Comparison of ENCODE assay signal across 25 cellular contexts in genomic region chr6:3871511-3871910, GRCh38. TPM values are rescaled to one million over a fixed set of nuclear protein-coding genes. Genes with fewer than 3 reads are reported as not detected.
DNase-seq lines count a peak whose midpoint lies in the region; ATAC-seq, FAIRE-seq and TF ChIP-seq lines count a peak whose summit lies in the region.
"Had no signal": no experiment of that assay in that cellular context is flagged by ENCODE, and none has a peak within 500 bp of the region (broad histone marks: within the 10 kb centered on the region; RNA-seq: fewer than 3 reads in every experiment).

No MANE protein-coding gene starts in this region.

- ATAC-seq in A549: no peak
- ATAC-seq in right lobe of liver: peak; percentile 3 to 58 (median 22)
- no peak for ATAC-seq in foreskin keratinocyte
- ATAC-seq in HG02678 (IDR thresholded peaks at IDR 0.05; ENCODE audit: unreplicated experiment): no peak
- ATAC-seq: GM23338, HCT116, K562 had no signal

- TF ChIP-seq RAD21 in A549 (conservative IDR thresholded peaks at IDR 0.05 in 1 of 2, IDR thresholded peaks at IDR 0.05 in 1 of 2): no peak

- intact Hi-C loops in right lobe of liver (cut with DNase I): no loop called here

- CTCF ChIA-PET in A549 (lab: Yijun Ruan, JAX): interaction anchor here (0.6 to 1.3 kb wide), 4 partner anchors 23 to 565 kb away, joined by 3 read pairs; no protein-coding TSS in a partner anchor

- H3K27me3 ChIP-seq in WERI-Rb-1 (ENCODE audit: insufficient read depth, low read depth, severe bottlenecking): no peaks in the 10 kb centered on the region
- no peaks in the 10 kb centered on the region for H3K27me3 ChIP-seq in right lobe of liver
- no peaks in the 10 kb centered on the region for H3K27me3 ChIP-seq in foreskin keratinocyte

- no peak for FAIRE-seq in A549 (lab: Jason Lieb, UNC)
- FAIRE-seq: G401.6, GM12892, GM18507, H54, K562 had no signal

- no peaks in the 10 kb centered on the region for H3K9me3 ChIP-seq in A549
- H3K9me3 ChIP-seq in WERI-Rb-1 (ENCODE audit: severe bottlenecking): no peaks in the 10 kb centered on the region
- H3K9me3 ChIP-seq in right lobe of liver: no peaks in the 10 kb centered on the region
- H3K9me3 ChIP-seq: BE2C had no signal

- peaks cover 31% of the 10 kb centered on the region for H3K4me1 ChIP-seq in A549
- H3K4me1 ChIP-seq in right lobe of liver: peaks cover 0 to 47% (median 23%) of the 10 kb centered on the region in 4 donors
- peaks cover 8% of the 10 kb centered on the region for H3K4me1 ChIP-seq in foreskin keratinocyte
- H3K4me1 ChIP-seq: BE2C had no signal

- DNase-seq in A549 (ENCODE audit: low read depth in 1 of 2, low spot score in 1 of 2): no peak
- peak; percentile 2 for DNase-seq in WERI-Rb-1
- DNase-seq in islet precursor cell: peak; percentile 1
- DNase-seq in right lobe of liver: no peak
- no peak for DNase-seq in foreskin keratinocyte
- no peak for DNase-seq in HCEC 1CT
- DNase-seq: ACHN; BE2C; C1 segment of cervical spinal cord; CD4-positive, CD25-positive, alpha-beta regulatory T cell; CD8-positive, alpha-beta memory T cell; COR-L47; DMS 273 treated with DMSO at 0.1 percent for 48 hours; HFFc6; IMR-90 had no signal

- no peak for TF ChIP-seq EP300 in A549 (IDR thresholded peaks at IDR 0.05)

- POLR2A ChIA-PET in A549 (lab: Yijun Ruan, JAX): no interaction called here

- no peak overlapping the region for H3K4me2 ChIP-seq in A549
- H3K4me2 ChIP-seq: GM23338 had no signal

- peak overlapping the region; percentile 86 to 96; a peak in 5 of 6 replicates for H3K27ac ChIP-seq in A549
- H3K27ac ChIP-seq in WERI-Rb-1: no peak overlapping the region
- peak overlapping the region; percentile 48 to 86 (median 74) for H3K27ac ChIP-seq in right lobe of liver
- H3K27ac ChIP-seq in foreskin keratinocyte: no peak overlapping the region
- H3K27ac ChIP-seq: HL-60 had no signal

- TF ChIP-seq POLR2A in A549 (IDR thresholded peaks at IDR 0.05; ENCODE audit: low read length): no peak
- no peak for TF ChIP-seq POLR2A in right lobe of liver (IDR thresholded peaks at IDR 0.05)

- H3K4me3 ChIP-seq in A549 (no peak overlapping the region), WERI-Rb-1 (ENCODE audit: low read depth, low read length) (no peak overlapping the region), right lobe of liver (no peak overlapping the region)
- H3K4me3 ChIP-seq: GM23338, K562 had no signal

- H3K36me3 ChIP-seq in WERI-Rb-1 (no peaks in the 10 kb centered on the region), right lobe of liver (no peaks in the 10 kb centered on the region)
- H3K36me3 ChIP-seq: BE2C had no signal

- TF ChIP-seq CTCF in A549 (IDR thresholded peaks at IDR 0.05): no peak
- no peak for TF ChIP-seq CTCF in WERI-Rb-1 (IDR thresholded peaks at IDR 0.05; ENCODE audit: low read depth, low read length)
- no peak for TF ChIP-seq CTCF in right lobe of liver (IDR thresholded peaks at IDR 0.05)
- no peak for TF ChIP-seq CTCF in foreskin keratinocyte (conservative IDR thresholded peaks at IDR 0.05)

- WGBS in A549 (ENCODE audit: missing lambda C conversion rate): 87% methylated on average over 4 of the region's 4 CpGs
- 60% methylated on average over 3 of the region's 4 CpGs for WGBS in right lobe of liver (ENCODE audit: insufficient coverage, low coverage, low lambda C conversion rate, missing lambda C conversion rate)

TF ChIP-seq in A549, 52 proteins besides CTCF, POLR2A, EP300 and RAD21:
- no peak for TF ChIP-seq RNF2 (IDR thresholded peaks at IDR 0.05; ENCODE audit: borderline replicate concordance, low read depth)
- no peak for TF ChIP-seq ESRRA (IDR thresholded peaks at IDR 0.05; ENCODE audit: borderline replicate concordance, low read length)
- TF ChIP-seq E2F6 (IDR thresholded peaks at IDR 0.05; ENCODE audit: borderline replicate concordance, low read depth): no peak
- no peak for TF ChIP-seq ZC3H11A (IDR thresholded peaks at IDR 0.05)

RNA-seq across cellular contexts. Expression of gene FAM50B, which starts 22.3 kb away (rescaled TPM):
- polyA plus RNA-seq in A549 (2011; rRNA removed) (4.6 and 5.1 TPM in 2 replicates), A549 (2017; fragmentation: RNase III; extraction: RNeasy Plus Mini Kit Qiagen cat#74134 plus additional on column Dnase treatment) (5.5 to 6.8 TPM (median 6.4 TPM) in 3 replicates), foreskin keratinocyte (9.2 and 9.4 TPM in 2 replicates)
- 6.7 and 7.9 TPM in 2 replicates for polyA plus RNA-seq in A549 (2012; cell fraction: cytosol; rRNA removed)
- polyA plus RNA-seq in A549 (2012; cell fraction: nucleus; rRNA removed): 6.8 and 7.5 TPM in 2 replicates
- 1.5 and 2.5 TPM in 2 replicates for polyA minus RNA-seq in A549 (2011; rRNA and poly(A)+ RNA removed)
- total RNA-seq in right lobe of liver (10 to 100 TPM in 1 of 6 experiments, 1 to 10 TPM in 5; 3.6 to 11.1 (median 8.5) TPM), foreskin keratinocyte (6.9 and 7.8 TPM in 2 replicates)
- total RNA-seq: HT1080 had no signal

Comparison
In these comparisons a context has a peak if more than half of its experiments do, and no peak if none do; other contexts are left out.
1. ATAC-seq: peak in right lobe of liver (4 of 4); none in A549 (0 of 2), foreskin keratinocyte (single experiment) and HG02678 (single experiment).
2. DNase-seq: peak in WERI-Rb-1 (single experiment) and islet precursor cell (single experiment); none in A549 (0 of 2), right lobe of liver (0 of 3), foreskin keratinocyte (0 of 2) and HCEC 1CT (single experiment).
3. H3K27ac ChIP-seq: peak in A549 (2 of 2) and right lobe of liver (3 of 3); none in WERI-Rb-1 (single experiment) and foreskin keratinocyte (single experiment).